Comparison of ENCODE assay signal across 8 cellular contexts in the genomic region with DNA sequence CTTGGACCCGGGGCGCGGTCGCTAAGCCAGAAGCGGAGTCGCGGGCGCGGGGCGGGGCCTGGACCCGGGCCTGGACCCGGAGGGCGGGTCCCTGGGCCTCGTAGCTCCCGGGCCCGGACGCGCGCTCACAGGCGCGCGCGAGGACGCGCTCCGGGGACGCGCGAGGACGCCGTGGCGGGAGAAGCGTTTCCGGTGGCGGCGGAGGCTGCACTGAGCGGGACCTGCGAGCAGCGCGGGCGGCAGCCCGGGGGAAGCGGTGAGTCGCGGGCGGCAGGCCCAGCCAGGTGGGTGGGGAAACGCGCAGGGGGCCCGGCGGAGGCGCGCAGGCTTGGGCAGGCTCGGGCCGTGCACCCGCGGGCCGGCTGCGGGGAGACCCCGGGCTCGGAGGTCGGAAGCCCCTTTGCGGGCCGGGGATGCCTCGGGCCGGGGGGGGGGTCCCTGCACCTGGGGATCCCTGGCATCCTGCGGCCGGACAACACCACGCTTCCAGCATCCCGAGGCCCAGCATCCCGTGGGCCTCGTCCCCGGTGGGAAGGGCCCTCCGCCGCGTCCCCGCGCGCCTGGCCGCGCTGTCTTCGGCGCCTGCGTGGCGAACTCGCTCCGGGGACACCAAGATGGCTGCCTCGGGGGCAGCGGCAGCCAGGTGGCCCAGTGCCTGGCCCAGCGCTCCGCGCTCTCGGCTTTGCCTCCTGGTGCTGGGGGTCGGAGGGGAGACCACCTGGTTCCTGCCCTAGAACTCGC. TPM values are rescaled to one million over a fixed set of nuclear protein-coding genes. Genes with fewer than 3 reads are reported as not detected.
DNase-seq lines count a peak whose midpoint lies in the region; ATAC-seq and TF ChIP-seq lines count a peak whose summit lies in the region.

A gene with protein sequence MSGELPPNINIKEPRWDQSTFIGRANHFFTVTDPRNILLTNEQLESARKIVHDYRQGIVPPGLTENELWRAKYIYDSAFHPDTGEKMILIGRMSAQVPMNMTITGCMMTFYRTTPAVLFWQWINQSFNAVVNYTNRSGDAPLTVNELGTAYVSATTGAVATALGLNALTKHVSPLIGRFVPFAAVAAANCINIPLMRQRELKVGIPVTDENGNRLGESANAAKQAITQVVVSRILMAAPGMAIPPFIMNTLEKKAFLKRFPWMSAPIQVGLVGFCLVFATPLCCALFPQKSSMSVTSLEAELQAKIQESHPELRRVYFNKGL (plus strand): TSS at position 177 of the 741 bp plus-strand sequence. CDS start 13,544 bp downstream, outside the sequence.

- no peak for TF ChIP-seq CTCF in WTC11 (IDR thresholded peaks at IDR 0.05)

- peak; percentile 94 for ATAC-seq in HG02884 (IDR thresholded peaks at IDR 0.05; ENCODE audit: unreplicated experiment)
- ATAC-seq in WTC11, result peak; percentile 90

- H3K4me1 Mint-ChIP-seq in WTC11, result peaks cover 34% of the 10 kb centered on the region

- H3K27ac ChIP-seq in caudate nucleus (ENCODE audit: low read depth, low read length), result peak within 1 kb of the TSS; percentile 79

- H3K9me3 Mint-ChIP-seq in WTC11, result no peaks in the 10 kb centered on the region

- DNase-seq in SIG-M5 treated with dmso at 0.1 percent for 504 hours (lab: John Stamatoyannopoulos, UW; ENCODE audit: unreplicated experiment) (peak; percentile 62), SIG-M5 (lab: John Stamatoyannopoulos, UW) (no peak), NCI-H2107 (lab: John Stamatoyannopoulos, UW) (peak; percentile 41), WTC11 (ENCODE audit: low spot score) (peak; percentile 81), caudate nucleus (lab: John Stamatoyannopoulos, UW) (peak in 59 of 61 donors; percentile 17 to 86 (median 72)), islet precursor cell (peak; percentile 86)
- DNase-seq in stimulated activated CD4-positive, alpha-beta T cell treated with anti-CD3 and anti-CD28 coated beads, Interleukin-12 subunit alpha, Interleukin-12 subunit beta, amount 100 ng/mL, for 48 hours (ENCODE audit: low read depth in 2 of 3, low spot score in 1 of 3), result peak; percentile 70 to 78 (median 73)

- peak within 1 kb of the TSS; percentile 78 for H3K27ac Mint-ChIP-seq in WTC11

- CTCF ChIA-PET in WTC11 (lab: Charles Lee), result interaction anchor here (0.6 to 5.0 kb wide), 6 partner anchors 12 to 569 kb away, joined by 3 to 44 read pairs (median 4); no protein-coding TSS in a partner anchor

- H3K27me3 Mint-ChIP-seq in WTC11 (ENCODE audit: low read depth), result peaks cover 32% of the 10 kb centered on the region

- POLR2A ChIA-PET in WTC11 (lab: Charles Lee), result interaction anchor here (1.0 kb wide), 1 partner anchor 14 kb away, joined by 3 read pairs; no protein-coding TSS in a partner anchor

- peak within 1 kb of the TSS; percentile 92 for H3K4me3 Mint-ChIP-seq in WTC11

- H3K36me3 Mint-ChIP-seq in WTC11, result peaks cover 23% of the 10 kb centered on the region

TF ChIP-seq in WTC11, 78 proteins besides CTCF, POLR2A, EP300 and RAD21 (continues in another document):
- 0 out of 2 replicates have a peak, but pooled peaks have one; percentile 70 for TF ChIP-seq ETV6 (CRISPR knock-in tag; IDR thresholded peaks at IDR 0.05)
- TF ChIP-seq ZNF219 (CRISPR knock-in tag; IDR thresholded peaks at IDR 0.05; ENCODE audit: borderline replicate concordance), result no peak
- peak; percentile 84 for TF ChIP-seq FOXP1 (CRISPR knock-in tag; IDR thresholded peaks at IDR 0.05; ENCODE audit: borderline replicate concordance)
- TF ChIP-seq ZNF671 (CRISPR knock-in tag; IDR thresholded peaks at IDR 0.05), result no peak
- TF ChIP-seq ATF1 (CRISPR knock-in tag; IDR thresholded peaks at IDR 0.05), result 0 out of 2 replicates have a peak, but pooled peaks have one; percentile 63
- TF ChIP-seq JUN (CRISPR knock-in tag; IDR thresholded peaks at IDR 0.05), result peak; percentile 26; the same call in 1 of the 2 replicates
- TF ChIP-seq, protein P1, sequence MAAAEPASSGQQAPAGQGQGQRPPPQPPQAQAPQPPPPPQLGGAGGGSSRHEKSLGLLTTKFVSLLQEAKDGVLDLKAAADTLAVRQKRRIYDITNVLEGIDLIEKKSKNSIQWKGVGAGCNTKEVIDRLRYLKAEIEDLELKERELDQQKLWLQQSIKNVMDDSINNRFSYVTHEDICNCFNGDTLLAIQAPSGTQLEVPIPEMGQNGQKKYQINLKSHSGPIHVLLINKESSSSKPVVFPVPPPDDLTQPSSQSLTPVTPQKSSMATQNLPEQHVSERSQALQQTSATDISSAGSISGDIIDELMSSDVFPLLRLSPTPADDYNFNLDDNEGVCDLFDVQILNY (CRISPR knock-in tag; IDR thresholded peaks at IDR 0.05), result peak; percentile 97
- TF ChIP-seq EMX1 (CRISPR knock-in tag; IDR thresholded peaks at IDR 0.05), result no peak
- TF ChIP-seq, protein P2, sequence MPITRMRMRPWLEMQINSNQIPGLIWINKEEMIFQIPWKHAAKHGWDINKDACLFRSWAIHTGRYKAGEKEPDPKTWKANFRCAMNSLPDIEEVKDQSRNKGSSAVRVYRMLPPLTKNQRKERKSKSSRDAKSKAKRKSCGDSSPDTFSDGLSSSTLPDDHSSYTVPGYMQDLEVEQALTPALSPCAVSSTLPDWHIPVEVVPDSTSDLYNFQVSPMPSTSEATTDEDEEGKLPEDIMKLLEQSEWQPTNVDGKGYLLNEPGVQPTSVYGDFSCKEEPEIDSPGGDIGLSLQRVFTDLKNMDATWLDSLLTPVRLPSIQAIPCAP (CRISPR knock-in tag; IDR thresholded peaks at IDR 0.05), result no peak
- TF ChIP-seq JAZF1 (CRISPR knock-in tag; IDR thresholded peaks at IDR 0.05), result no peak
- TF ChIP-seq, protein P3, sequence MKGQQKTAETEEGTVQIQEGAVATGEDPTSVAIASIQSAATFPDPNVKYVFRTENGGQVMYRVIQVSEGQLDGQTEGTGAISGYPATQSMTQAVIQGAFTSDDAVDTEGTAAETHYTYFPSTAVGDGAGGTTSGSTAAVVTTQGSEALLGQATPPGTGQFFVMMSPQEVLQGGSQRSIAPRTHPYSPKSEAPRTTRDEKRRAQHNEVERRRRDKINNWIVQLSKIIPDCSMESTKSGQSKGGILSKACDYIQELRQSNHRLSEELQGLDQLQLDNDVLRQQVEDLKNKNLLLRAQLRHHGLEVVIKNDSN (CRISPR knock-in tag; IDR thresholded peaks at IDR 0.05), result 0 out of 2 replicates have a peak, but pooled peaks have one; percentile 8
- TF ChIP-seq SMAD3 (CRISPR knock-in tag; IDR thresholded peaks at IDR 0.05; ENCODE audit: borderline replicate concordance), result no peak
- TF ChIP-seq, protein P4, sequence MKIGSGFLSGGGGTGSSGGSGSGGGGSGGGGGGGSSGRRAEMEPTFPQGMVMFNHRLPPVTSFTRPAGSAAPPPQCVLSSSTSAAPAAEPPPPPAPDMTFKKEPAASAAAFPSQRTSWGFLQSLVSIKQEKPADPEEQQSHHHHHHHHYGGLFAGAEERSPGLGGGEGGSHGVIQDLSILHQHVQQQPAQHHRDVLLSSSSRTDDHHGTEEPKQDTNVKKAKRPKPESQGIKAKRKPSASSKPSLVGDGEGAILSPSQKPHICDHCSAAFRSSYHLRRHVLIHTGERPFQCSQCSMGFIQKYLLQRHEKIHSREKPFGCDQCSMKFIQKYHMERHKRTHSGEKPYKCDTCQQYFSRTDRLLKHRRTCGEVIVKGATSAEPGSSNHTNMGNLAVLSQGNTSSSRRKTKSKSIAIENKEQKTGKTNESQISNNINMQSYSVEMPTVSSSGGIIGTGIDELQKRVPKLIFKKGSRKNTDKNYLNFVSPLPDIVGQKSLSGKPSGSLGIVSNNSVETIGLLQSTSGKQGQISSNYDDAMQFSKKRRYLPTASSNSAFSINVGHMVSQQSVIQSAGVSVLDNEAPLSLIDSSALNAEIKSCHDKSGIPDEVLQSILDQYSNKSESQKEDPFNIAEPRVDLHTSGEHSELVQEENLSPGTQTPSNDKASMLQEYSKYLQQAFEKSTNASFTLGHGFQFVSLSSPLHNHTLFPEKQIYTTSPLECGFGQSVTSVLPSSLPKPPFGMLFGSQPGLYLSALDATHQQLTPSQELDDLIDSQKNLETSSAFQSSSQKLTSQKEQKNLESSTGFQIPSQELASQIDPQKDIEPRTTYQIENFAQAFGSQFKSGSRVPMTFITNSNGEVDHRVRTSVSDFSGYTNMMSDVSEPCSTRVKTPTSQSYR (CRISPR knock-in tag; IDR thresholded peaks at IDR 0.05), result no peak
- peak; percentile 63; the same call in 1 of the 2 replicates for TF ChIP-seq SP1 (CRISPR knock-in tag; conservative IDR thresholded peaks at IDR 0.05)
- TF ChIP-seq NR3C1 (CRISPR knock-in tag; conservative IDR thresholded peaks at IDR 0.05; ENCODE audit: low read depth), result no peak
- TF ChIP-seq GABPB1 (CRISPR knock-in tag; IDR thresholded peaks at IDR 0.05), result no peak; the same call in 1 of the 2 replicates
- TF ChIP-seq, protein P5, sequence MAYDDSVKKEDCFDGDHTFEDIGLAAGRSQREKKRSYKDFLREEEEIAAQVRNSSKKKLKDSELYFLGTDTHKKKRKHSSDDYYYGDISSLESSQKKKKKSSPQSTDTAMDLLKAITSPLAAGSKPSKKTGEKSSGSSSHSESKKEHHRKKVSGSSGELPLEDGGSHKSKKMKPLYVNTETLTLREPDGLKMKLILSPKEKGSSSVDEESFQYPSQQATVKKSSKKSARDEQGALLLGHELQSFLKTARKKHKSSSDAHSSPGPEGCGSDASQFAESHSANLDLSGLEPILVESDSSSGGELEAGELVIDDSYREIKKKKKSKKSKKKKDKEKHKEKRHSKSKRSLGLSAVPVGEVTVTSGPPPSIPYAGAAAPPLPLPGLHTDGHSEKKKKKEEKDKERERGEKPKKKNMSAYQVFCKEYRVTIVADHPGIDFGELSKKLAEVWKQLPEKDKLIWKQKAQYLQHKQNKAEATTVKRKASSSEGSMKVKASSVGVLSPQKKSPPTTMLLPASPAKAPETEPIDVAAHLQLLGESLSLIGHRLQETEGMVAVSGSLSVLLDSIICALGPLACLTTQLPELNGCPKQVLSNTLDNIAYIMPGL (CRISPR knock-in tag; IDR thresholded peaks at IDR 0.05), result peak; percentile 81
- TF ChIP-seq TEAD1 (CRISPR knock-in tag; IDR thresholded peaks at IDR 0.05), result peak; percentile 37; the same call in 1 of the 2 replicates

RNA-seq across cellular contexts. Expression of the gene that starts here (rescaled TPM):
- 82.9 to 96.1 TPM (median 85.6 TPM) in 3 replicates for total RNA-seq in WTC11 (2021)
